ENCODE assay signal across 1 cellular context in genomic region chr17:7214300-7215135, GRCh38.
TF ChIP-seq lines count a peak whose summit lies in the region.

No MANE protein-coding gene starts in this region.

TF ChIP-seq in HepG2, 621 proteins besides CTCF, POLR2A, EP300 and RAD21 (continued from another document):
- no peak for TF ChIP-seq ZBTB34 (CRISPR knock-in tag; IDR thresholded peaks at IDR 0.05)
- TF ChIP-seq SMAD1 (CRISPR knock-in tag; IDR thresholded peaks at IDR 0.05; ENCODE audit: borderline replicate concordance, low read depth), result no peak
- TF ChIP-seq ZKSCAN8 (CRISPR knock-in tag; IDR thresholded peaks at IDR 0.05; ENCODE audit: borderline replicate concordance), result no peak
- 0 out of 2 replicates have a peak, but pooled peaks have one; percentile 47 for TF ChIP-seq ZNF572 (CRISPR knock-in tag; IDR thresholded peaks at IDR 0.05)
- TF ChIP-seq ZNF230 (CRISPR knock-in tag; IDR thresholded peaks at IDR 0.05), result peak; percentile 67; the same call in 1 of the 2 replicates
- TF ChIP-seq SP4 (CRISPR knock-in tag; IDR thresholded peaks at IDR 0.05), result peak; percentile 96
- TF ChIP-seq ZNF614 (CRISPR knock-in tag; IDR thresholded peaks at IDR 0.05; ENCODE audit: borderline replicate concordance), result no peak
- peak; percentile 33; the same call in 1 of the 2 replicates for TF ChIP-seq MNT (IDR thresholded peaks at IDR 0.05)
- TF ChIP-seq NPAS2 (CRISPR knock-in tag; IDR thresholded peaks at IDR 0.05; ENCODE audit: borderline replicate concordance), result no peak
- no peak for TF ChIP-seq TFE3 (CRISPR knock-in tag; IDR thresholded peaks at IDR 0.05)
- no peak for TF ChIP-seq ZNF746 (CRISPR knock-in tag; IDR thresholded peaks at IDR 0.05)
- TF ChIP-seq POGK (CRISPR knock-in tag; conservative IDR thresholded peaks at IDR 0.05), result peak; percentile 48; the same call in 1 of the 2 replicates
- no peak for TF ChIP-seq TOE1 (CRISPR knock-in tag; IDR thresholded peaks at IDR 0.05)
- TF ChIP-seq FOSL2 (CRISPR knock-in tag; IDR thresholded peaks at IDR 0.05), result no peak; the same call in 1 of the 2 replicates
- TF ChIP-seq GLMP (CRISPR knock-in tag; IDR thresholded peaks at IDR 0.05; ENCODE audit: borderline replicate concordance), result no peak
- TF ChIP-seq ZNF138 (CRISPR knock-in tag; IDR thresholded peaks at IDR 0.05; ENCODE audit: low read depth), result no peak
- TF ChIP-seq PRDM10 (CRISPR knock-in tag; IDR thresholded peaks at IDR 0.05; ENCODE audit: low read depth), result 0 out of 2 replicates have a peak, but pooled peaks have one; percentile 63
- TF ChIP-seq ZNF576 (CRISPR knock-in tag; IDR thresholded peaks at IDR 0.05), result no peak
- TF ChIP-seq NCOA1 (CRISPR knock-in tag; IDR thresholded peaks at IDR 0.05), result no peak
- TF ChIP-seq ZSCAN9 (CRISPR knock-in tag; IDR thresholded peaks at IDR 0.05; ENCODE audit: borderline replicate concordance), result no peak
- peak; percentile 40; the same call in 1 of the 2 replicates for TF ChIP-seq ZMYM3 (CRISPR knock-in tag; IDR thresholded peaks at IDR 0.05)
- peak; percentile 58 for TF ChIP-seq SAP130 (CRISPR knock-in tag; IDR thresholded peaks at IDR 0.05; ENCODE audit: low read depth)
